ENCODE assay signal across 17 cellular contexts in the genomic region with DNA sequence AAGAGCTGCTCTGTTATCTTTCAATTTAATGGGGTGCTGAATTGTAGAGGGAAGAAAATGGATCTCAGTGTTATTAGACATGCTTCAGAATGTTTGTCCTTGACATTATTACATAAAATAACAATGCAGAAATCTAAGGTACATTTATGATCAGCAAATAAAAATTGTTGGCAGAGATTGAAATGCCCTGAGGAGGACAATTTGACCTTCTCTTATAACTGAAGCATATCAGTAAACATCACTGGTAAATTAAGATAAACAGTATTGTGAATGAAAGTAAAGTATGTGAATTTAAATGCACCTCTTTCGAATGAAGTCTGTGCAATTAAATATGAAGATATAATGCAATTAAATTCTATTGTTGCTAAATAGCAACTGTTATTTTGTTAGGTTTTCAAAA.
"Had no signal": no experiment of that assay in that cellular context is flagged by ENCODE, and none has a peak within 500 bp of the region (broad histone marks: within the 10 kb centered on the region; RNA-seq: fewer than 3 reads in every experiment).

No MANE protein-coding gene starts in this region.

- ATAC-seq: activated CD8-positive, alpha-beta T cell treated with anti-CD3 and anti-CD28 coated beads, Interleukin-2, amount 10 ng/mL, durations not matched to agents 7 days and 5 days; body of pancreas; gastroesophageal sphincter; heart left ventricle; natural killer cell; sciatic nerve; stimulated activated naive B cell treated with anti-CD40 and anti-IgM and Interleukin-4, amounts not matched to agents 10 μg/mL and 1 μg/mL and 100 μg/mL, for 72 hours had no signal

- H3K9me3 ChIP-seq: body of pancreas, gastroesophageal sphincter, transverse colon had no signal

- H3K27me3 ChIP-seq: body of pancreas, gastroesophageal sphincter, heart left ventricle, transverse colon had no signal

- H3K36me3 ChIP-seq: gastroesophageal sphincter, heart left ventricle, transverse colon, WERI-Rb-1 had no signal

- H3K4me3 ChIP-seq: body of pancreas, gastroesophageal sphincter, heart left ventricle, transverse colon had no signal

- H3K27ac ChIP-seq: body of pancreas, epithelial cell of prostate, gastroesophageal sphincter, heart left ventricle, transverse colon, WERI-Rb-1 had no signal

- DNase-seq: activated CD4-positive, alpha-beta T cell treated with anti-CD3 and anti-CD28 coated beads, Interleukin-2, amount 50 U/mL, for 1 hour; activated CD4-positive, CD25-positive, alpha-beta regulatory T cell treated with anti-CD3 and anti-CD28 coated beads, Interleukin-2, amount 50 U/mL, for 72 hours; activated CD8-positive, alpha-beta T cell treated with anti-CD3 and anti-CD28 coated beads, Interleukin-2, amount 10 ng/mL, durations not matched to agents 7 days and 5 days; activated gamma-delta T cell treated with Interleukin-2 at 50 U/mL for 16 hours; anterior cingulate cortex; body of pancreas; heart left ventricle; midbrain; natural killer cell; small intestine; stimulated activated CD4-positive, alpha-beta T cell treated with anti-CD3 and anti-CD28 coated beads, Interleukin-2, amount 100 ng/mL, for 24 hours; stimulated activated naive B cell treated with anti-CD40 and anti-IgM and Interleukin-4, amounts not matched to agents 10 μg/mL and 1 μg/mL and 100 μg/mL, for 72 hours; transverse colon; WERI-Rb-1 had no signal

- H3K4me1 ChIP-seq: body of pancreas, gastroesophageal sphincter, heart left ventricle, transverse colon had no signal
